ENCODE assay signal across 1 cellular context in genomic region chr19:34988119-34988518, GRCh38.
TF ChIP-seq lines count a peak whose summit lies in the region.

No MANE protein-coding gene starts in this region.

TF ChIP-seq in GM12878, 131 proteins besides CTCF, POLR2A, EP300 and RAD21:
- TF ChIP-seq ZNF622 (IDR thresholded peaks at IDR 0.05): no peak
